In the genomic region with DNA sequence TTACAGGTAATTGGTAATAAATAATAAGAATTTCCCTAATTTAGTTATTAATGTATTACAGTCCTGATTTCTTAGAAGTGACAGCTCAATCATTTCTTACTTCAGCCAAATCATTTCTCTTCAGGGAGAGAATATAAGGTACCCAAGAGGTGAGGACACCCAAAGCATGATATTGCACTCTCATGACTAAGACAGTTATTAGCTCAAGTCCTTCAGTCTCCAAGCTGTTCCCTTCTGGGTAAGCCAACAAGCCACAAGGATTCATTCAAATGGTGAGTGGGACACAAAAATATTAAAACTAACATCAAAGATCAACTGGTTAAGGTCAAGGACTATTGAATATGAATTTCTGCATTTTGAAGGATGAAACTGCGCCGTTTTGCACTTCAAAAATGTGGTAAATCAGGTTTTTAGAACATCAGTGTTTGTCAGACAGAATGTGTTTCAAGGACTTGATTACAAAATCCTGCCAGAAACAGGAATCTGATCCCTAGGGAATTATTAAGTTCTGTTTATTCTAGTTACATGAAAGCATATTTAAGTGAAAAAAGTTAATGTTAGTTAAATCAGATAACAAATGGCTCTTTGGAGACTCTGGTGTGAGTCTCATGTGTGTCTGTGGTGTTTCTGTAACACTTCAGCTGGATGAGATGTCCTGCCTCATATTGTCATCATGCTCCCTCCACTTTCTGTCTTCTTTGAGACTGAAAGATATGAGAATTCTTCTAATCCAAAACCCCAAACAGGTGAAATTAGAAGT, we compare ENCODE assay signal across 27 cellular contexts.
DNase-seq lines count a peak whose midpoint lies in the region; ATAC-seq and TF ChIP-seq lines count a peak whose summit lies in the region.
"Had no signal": no experiment of that assay in that cellular context is flagged by ENCODE, and none has a peak within 500 bp of the region (broad histone marks: within the 10 kb centered on the region; RNA-seq: fewer than 3 reads in every experiment).

No MANE protein-coding gene starts in this region.

- H3K9ac ChIP-seq in neural progenitor cell (no peak overlapping the region), PC-3 (ENCODE audit: low read length) (no peak overlapping the region)

- H3K36me3 Mint-ChIP-seq in neural progenitor cell, result no peaks in the 10 kb centered on the region
- H3K36me3 Mint-ChIP-seq in CD4-positive, alpha-beta memory T cell, result no peaks in the 10 kb centered on the region
- H3K36me3 Mint-ChIP-seq: activated naive CD8-positive, alpha-beta T cell; natural killer cell had no signal

- no peaks in the 10 kb centered on the region for H3K9me3 ChIP-seq in RWPE2 (ENCODE audit: severe bottlenecking)
- no peaks in the 10 kb centered on the region for H3K9me3 ChIP-seq in neural progenitor cell (ENCODE audit: low read depth)
- no peaks in the 10 kb centered on the region for H3K9me3 ChIP-seq in CD4-positive, alpha-beta memory T cell (ENCODE audit: control insufficient read depth in 1 of 2, low read length in 2 of 2)
- no peaks in the 10 kb centered on the region for H3K9me3 ChIP-seq in PC-3 (ENCODE audit: low read length)
- H3K9me3 ChIP-seq: ascending aorta, uterus had no signal

- no peak overlapping the region for H3K4me3 Mint-ChIP-seq in neural progenitor cell
- H3K4me3 Mint-ChIP-seq in CD4-positive, alpha-beta memory T cell, result no peak overlapping the region
- H3K4me3 Mint-ChIP-seq: activated naive CD8-positive, alpha-beta T cell; B cell; central memory CD8-positive, alpha-beta T cell; natural killer cell had no signal

- TF ChIP-seq CTCF in AG10803 (conservative IDR thresholded peaks at IDR 0.05; ENCODE audit: low read length) (no peak), RWPE2 (IDR thresholded peaks at IDR 0.05; ENCODE audit: poor library complexity, severe bottlenecking) (no peak), fibroblast of the aortic adventitia (IDR thresholded peaks at IDR 0.05; ENCODE audit: insufficient read depth, low read length) (no peak), neural progenitor cell (IDR thresholded peaks at IDR 0.05) (no peak), PC-3 (conservative IDR thresholded peaks at IDR 0.05; ENCODE audit: low read depth, low read length) (no peak)

- no peaks in the 10 kb centered on the region for H3K9me3 Mint-ChIP-seq in neural progenitor cell
- no peaks in the 10 kb centered on the region for H3K9me3 Mint-ChIP-seq in CD4-positive, alpha-beta memory T cell
- H3K9me3 Mint-ChIP-seq: central memory CD8-positive, alpha-beta T cell; natural killer cell had no signal

- peak overlapping the region; percentile 90 for H3K27ac ChIP-seq in RWPE2 (ENCODE audit: poor library complexity, severe bottlenecking)
- H3K27ac ChIP-seq in neural progenitor cell, result no peak overlapping the region
- H3K27ac ChIP-seq in CD4-positive, alpha-beta memory T cell (ENCODE audit: low read depth, low read length), result no peak overlapping the region
- no peak overlapping the region for H3K27ac ChIP-seq in PC-3 (ENCODE audit: low read length)
- H3K27ac ChIP-seq: ascending aorta, uterus had no signal

- H3K4me3 ChIP-seq in AG10803 (ENCODE audit: low read length), result no peak overlapping the region
- H3K4me3 ChIP-seq in RWPE2 (ENCODE audit: severe bottlenecking), result no peak overlapping the region
- H3K4me3 ChIP-seq in fibroblast of the aortic adventitia (ENCODE audit: low read depth, low read length), result no peak overlapping the region
- H3K4me3 ChIP-seq in neural progenitor cell, result no peak overlapping the region
- no peak overlapping the region for H3K4me3 ChIP-seq in CD4-positive, alpha-beta memory T cell (ENCODE audit: low read length in 2 of 2)
- H3K4me3 ChIP-seq in PC-3 (ENCODE audit: low read length), result no peak overlapping the region
- H3K4me3 ChIP-seq: ascending aorta, uterus had no signal

- H3K9me2 ChIP-seq in PC-3 (replicated peaks; ENCODE audit: low read length), result no peaks in the 10 kb centered on the region

- H2AFZ ChIP-seq in neural progenitor cell (replicated peaks) (peak overlapping the region; percentile 46), PC-3 (ENCODE audit: low read length) (no peak overlapping the region; the same call in 1 of the 2 replicates)

- no peaks in the 10 kb centered on the region for H3F3A ChIP-seq in neural progenitor cell (ENCODE audit: low read depth)
- H3F3A ChIP-seq in PC-3 (ENCODE audit: low read length, unreplicated experiment), result no peaks in the 10 kb centered on the region

- H4K20me1 ChIP-seq in neural progenitor cell (ENCODE audit: low read depth), result no peaks in the 10 kb centered on the region
- no peaks in the 10 kb centered on the region for H4K20me1 ChIP-seq in PC-3 (ENCODE audit: low read length)

- H3K36me3 ChIP-seq in RWPE2 (ENCODE audit: low read depth) (no peaks in the 10 kb centered on the region), neural progenitor cell (no peaks in the 10 kb centered on the region), PC-3 (ENCODE audit: low read depth, low read length) (no peaks in the 10 kb centered on the region)
- H3K36me3 ChIP-seq in CD4-positive, alpha-beta memory T cell (ENCODE audit: insufficient read depth, low read length), result no peaks in the 10 kb centered on the region
- H3K36me3 ChIP-seq: ascending aorta, uterus had no signal

- DNase-seq in AG10803 (ENCODE audit: low read depth) (peak; percentile 69), RWPE2 (ENCODE audit: low spot score) (no peak), fibroblast of the aortic adventitia (ENCODE audit: low read depth) (peak; percentile 28), neural progenitor cell (ENCODE audit: low spot score) (no peak), putamen (ENCODE audit: low spot score) (no peak), PC-3 (no peak)
- no peak for DNase-seq in CD4-positive, alpha-beta memory T cell
- DNase-seq: activated CD4-positive, alpha-beta T cell treated with anti-CD3 and anti-CD28 coated beads, Interleukin-2, amount 50 U/mL, for 48 hours; activated CD4-positive, CD25-positive, alpha-beta regulatory T cell; DMS79; foreskin melanocyte; midbrain; natural killer cell; NCI-H1105; NCI-H2081; NCI-H345; NCI-H82; OCI-M1; SHP77 treated with DMSO at 0.1 percent for 48 hours; substantia nigra; SW 1271; uterus had no signal

- CTCF ChIA-PET in CD4-positive, alpha-beta memory T cell (lab: Charles Lee; ENCODE audit: partially characterized antibody), result no interaction called here
- CTCF ChIA-PET in PC-3 (lab: Charles Lee), result no interaction called here

- no peaks in the 10 kb centered on the region for H3K27me3 Mint-ChIP-seq in neural progenitor cell (ENCODE audit: insufficient read depth, low read depth)
- H3K27me3 Mint-ChIP-seq in CD4-positive, alpha-beta memory T cell, result peaks cover 0 to 3% of the 10 kb centered on the region in 2 donors
- H3K27me3 Mint-ChIP-seq: B cell; central memory CD8-positive, alpha-beta T cell had no signal

- H3K27me3 ChIP-seq in RWPE2 (ENCODE audit: insufficient read depth, poor library complexity, severe bottlenecking) (no peaks in the 10 kb centered on the region), neural progenitor cell (no peaks in the 10 kb centered on the region), PC-3 (ENCODE audit: low read length) (no peaks in the 10 kb centered on the region)
- H3K27me3 ChIP-seq in CD4-positive, alpha-beta memory T cell (ENCODE audit: insufficient read depth, low read length), result no peaks in the 10 kb centered on the region
- H3K27me3 ChIP-seq: ascending aorta, uterus had no signal

- ATAC-seq in RWPE2 (ENCODE audit: low read depth), result no peak
- no peak for ATAC-seq in HG03280 (IDR thresholded peaks at IDR 0.05; ENCODE audit: unreplicated experiment)
- ATAC-seq in PC-3, result no peak
- ATAC-seq: natural killer cell had no signal

- BruUV-seq in PC-3 (replicated peaks; lab: Mats Ljungman, UMichigan), result no TSS peak

- no peak overlapping the region for H3K4me2 ChIP-seq in neural progenitor cell
- no peak overlapping the region for H3K4me2 ChIP-seq in PC-3 (ENCODE audit: low read length)

- H3K79me2 ChIP-seq in neural progenitor cell (ENCODE audit: low read depth), result no peaks in the 10 kb centered on the region
- H3K79me2 ChIP-seq in PC-3 (ENCODE audit: low read length), result no peaks in the 10 kb centered on the region

- no peak overlapping the region for H3K27ac Mint-ChIP-seq in neural progenitor cell
- no peak overlapping the region for H3K27ac Mint-ChIP-seq in CD4-positive, alpha-beta memory T cell
- H3K27ac Mint-ChIP-seq: activated naive CD8-positive, alpha-beta T cell; B cell; natural killer cell had no signal

- POLR2A ChIA-PET in CD4-positive, alpha-beta memory T cell (lab: Charles Lee; ENCODE audit: partially characterized antibody), result no interaction called here
- POLR2A ChIA-PET in PC-3 (lab: Charles Lee; ENCODE audit: unreplicated experiment), result interaction anchor here (0.7 kb wide), 1 partner anchor 16 kb away, joined by 3 read pairs; no protein-coding TSS in a partner anchor

- H3K4me1 ChIP-seq in RWPE2 (ENCODE audit: insufficient read depth, poor library complexity, severe bottlenecking) (peaks cover 37% of the 10 kb centered on the region), neural progenitor cell (peaks cover 16% of the 10 kb centered on the region), PC-3 (ENCODE audit: insufficient read depth, low read length) (peaks cover 11% of the 10 kb centered on the region)
- H3K4me1 ChIP-seq in CD4-positive, alpha-beta memory T cell (ENCODE audit: insufficient read depth, low read length), result no peaks in the 10 kb centered on the region
- H3K4me1 ChIP-seq: uterus had no signal

- intact Hi-C loops in CD4-positive, alpha-beta memory T cell (cut with micrococcal nuclease), result no loop called here
- intact Hi-C loops in PC-3 (cut with micrococcal nuclease), result loop anchor here (5.0 kb wide), 1 partner anchor 151 kb away; no protein-coding TSS in a partner anchor

- peaks cover 4% of the 10 kb centered on the region for H3K4me1 Mint-ChIP-seq in neural progenitor cell
- H3K4me1 Mint-ChIP-seq in CD4-positive, alpha-beta memory T cell, result no peaks in the 10 kb centered on the region
- H3K4me1 Mint-ChIP-seq: B cell; central memory CD8-positive, alpha-beta T cell; natural killer cell had no signal

Comparison
In these comparisons a context has a peak if more than half of its experiments do, and no peak if none do; other contexts are left out.
1. DNase-seq: peak in AG10803 (single experiment) and fibroblast of the aortic adventitia (single experiment); none in RWPE2 (single experiment), neural progenitor cell (single experiment), CD4-positive, alpha-beta memory T cell (0 of 5), putamen (single experiment) and PC-3 (single experiment).